In genomic region chr2:101109451-101110140, GRCh38 we compare ENCODE assay signal across 15 cellular contexts. TPM values are rescaled to one million over a fixed set of nuclear protein-coding genes. Genes with fewer than 3 reads are reported as not detected.
A peak's percentile ranks its signal among the peaks of the same experiment; 100 is the strongest.
DNase-seq lines count a peak whose midpoint lies in the region; ATAC-seq and TF ChIP-seq lines count a peak whose summit lies in the region.
"Had no signal": no experiment of that assay in that cellular context is flagged by ENCODE, and none has a peak within 500 bp of the region (broad histone marks: within the 10 kb centered on the region; RNA-seq: fewer than 3 reads in every experiment).

No MANE protein-coding gene starts in this region.

- H3K27ac ChIP-seq in C4-2B = 0 out of 2 replicates have a peak overlapping the region, but pooled peaks have one; percentile 1

- H3K27me3 Mint-ChIP-seq in endothelial cell (ENCODE audit: unreplicated experiment) = peaks cover 2% of the 10 kb centered on the region
- H3K27me3 Mint-ChIP-seq in nephron (ENCODE audit: low read depth) = no peaks in the 10 kb centered on the region
- peaks cover 34 to 63% of the 10 kb centered on the region in 2 donors for H3K27me3 Mint-ChIP-seq in natural killer cell (ENCODE audit: low read depth in 2 of 2)
- H3K27me3 Mint-ChIP-seq in Calu3 (ENCODE audit: unreplicated experiment) = no peaks in the 10 kb centered on the region
- peaks cover 0 to 4% (median 0%) of the 10 kb centered on the region in 3 donors for H3K27me3 Mint-ChIP-seq in CD14-positive monocyte (ENCODE audit: low read depth in 3 of 3)
- H3K27me3 Mint-ChIP-seq: activated naive CD4-positive, alpha-beta T cell treated with anti-CD3 and anti-CD28 coated beads, Interleukin-2, amount 50 U/mL, for 24 hours had no signal

- H3K36me3 Mint-ChIP-seq in endothelial cell (ENCODE audit: low read depth, unreplicated experiment) = no peaks in the 10 kb centered on the region
- H3K36me3 Mint-ChIP-seq in nephron (ENCODE audit: low read depth) = no peaks in the 10 kb centered on the region
- H3K36me3 Mint-ChIP-seq in natural killer cell = no peaks in the 10 kb centered on the region
- H3K36me3 Mint-ChIP-seq in Calu3 (ENCODE audit: insufficient read depth, unreplicated experiment) = no peaks in the 10 kb centered on the region
- H3K36me3 Mint-ChIP-seq in CD14-positive monocyte = peaks cover 16 to 22% of the 10 kb centered on the region in 2 donors
- H3K36me3 Mint-ChIP-seq: activated naive CD4-positive, alpha-beta T cell treated with anti-CD3 and anti-CD28 coated beads, Interleukin-2, amount 50 U/mL, for 24 hours; naive B cell had no signal

- ATAC-seq in natural killer cell (no peak), omental fat pad (ENCODE audit: low FRiP score) (no peak)

- H3K27ac Mint-ChIP-seq in endothelial cell (ENCODE audit: unreplicated experiment) (peak overlapping the region; percentile 17), nephron (peak overlapping the region; percentile 98 to 99 (median 99)), natural killer cell (no peak overlapping the region), Calu3 (ENCODE audit: unreplicated experiment) (no peak overlapping the region), CD14-positive monocyte (peak overlapping the region in 1 of 7 donors; percentile 26)
- H3K27ac Mint-ChIP-seq: naive B cell had no signal

- peak; percentile 75 for DNase-seq in NCI-H2171 treated with DMSO at 0.1 percent for 48 hours (lab: John Stamatoyannopoulos, UW)
- peak; percentile 57 for DNase-seq in endothelial cell (ENCODE audit: low spot score)
- DNase-seq in natural killer cell = no peak
- DNase-seq in omental fat pad (ENCODE audit: low spot score) = no peak
- no peak for DNase-seq in Calu3
- no peak for DNase-seq in CD14-positive monocyte (ENCODE audit: low spot score)
- DNase-seq: activated CD4-positive, alpha-beta T cell treated with anti-CD3 and anti-CD28 coated beads, Interleukin-2, amount 50 U/mL, for 48 hours; effector memory CD4-positive, alpha-beta T cell; HCEC 1CT; naive B cell; NCI-H446 treated with DMSO at 0.1 percent for 48 hours; stimulated activated CD4-positive, alpha-beta T cell treated with anti-CD3 and anti-CD28 coated beads, Interleukin-15, amount 100 ng/mL, for 24 hours had no signal

- H3K9me3 Mint-ChIP-seq in endothelial cell (ENCODE audit: unreplicated experiment) (no peaks in the 10 kb centered on the region), nephron (no peaks in the 10 kb centered on the region), natural killer cell (no peaks in the 10 kb centered on the region), Calu3 (ENCODE audit: low read depth, unreplicated experiment) (no peaks in the 10 kb centered on the region), CD14-positive monocyte (peaks cover 0 to 3% (median 0%) of the 10 kb centered on the region in 7 donors)
- H3K9me3 Mint-ChIP-seq: activated naive CD4-positive, alpha-beta T cell treated with anti-CD3 and anti-CD28 coated beads, Interleukin-2, amount 50 U/mL, for 24 hours; naive B cell had no signal

- TF ChIP-seq CTCF in C4-2B (conservative IDR thresholded peaks at IDR 0.05) (no peak), endothelial cell (IDR thresholded peaks at IDR 0.05; ENCODE audit: unreplicated experiment) (no peak), nephron (IDR thresholded peaks at IDR 0.05; ENCODE audit: unreplicated experiment in 3 of 3) (no peak), natural killer cell (IDR thresholded peaks at IDR 0.05) (no peak), omental fat pad (IDR thresholded peaks at IDR 0.05) (no peak), Calu3 (IDR thresholded peaks at IDR 0.05; ENCODE audit: unreplicated experiment) (no peak), CD14-positive monocyte (IDR thresholded peaks at IDR 0.05) (no peak)

- peaks cover 48% of the 10 kb centered on the region for H3K4me1 Mint-ChIP-seq in endothelial cell (ENCODE audit: unreplicated experiment)
- H3K4me1 Mint-ChIP-seq in nephron = peaks cover 83% of the 10 kb centered on the region
- H3K4me1 Mint-ChIP-seq in natural killer cell = peaks cover 20 to 26% of the 10 kb centered on the region in 2 donors
- H3K4me1 Mint-ChIP-seq in Calu3 (ENCODE audit: low read depth, unreplicated experiment) = peaks cover 59% of the 10 kb centered on the region
- peaks cover 47% of the 10 kb centered on the region for H3K4me1 Mint-ChIP-seq in CD14-positive monocyte

- BruUV-seq in Calu3 (replicated peaks; lab: Mats Ljungman, UMichigan) = no TSS peak

- CTCF ChIA-PET in Calu3 (lab: Charles Lee) = no interaction called here

- H3K4me3 Mint-ChIP-seq in endothelial cell (ENCODE audit: unreplicated experiment) (no peak overlapping the region), nephron (peak overlapping the region; percentile 25 to 57 (median 46)), natural killer cell (no peak overlapping the region), Calu3 (ENCODE audit: low read depth, unreplicated experiment) (no peak overlapping the region), CD14-positive monocyte (no peak overlapping the region)
- H3K4me3 Mint-ChIP-seq: activated naive CD4-positive, alpha-beta T cell treated with anti-CD3 and anti-CD28 coated beads, Interleukin-2, amount 50 U/mL, for 24 hours; naive B cell had no signal

- intact Hi-C loops in natural killer cell (cut with micrococcal nuclease) (no loop called here), Calu3 (cut with micrococcal nuclease; ENCODE audit: unreplicated experiment) (no loop called here), CD14-positive monocyte (cut with micrococcal nuclease) (loop anchor here in 1 of 2 donors (10.0 kb wide), 1 partner anchor 85 kb away; no protein-coding TSS in a partner anchor)

RNA-seq across cellular contexts. Expression of gene TBC1D8, which starts 41.6 kb away (rescaled TPM):
- total RNA-seq in endothelial cell (ENCODE audit: unreplicated experiment) (27.5 TPM), natural killer cell (1 to 10 TPM; 2.2 to 8.7 (median 5.1) TPM), omental fat pad (10 to 100 TPM; 22.2 to 68.0 (median 31.9) TPM), Calu3 (2022) (17.0 and 25.3 TPM in 2 replicates)
- polyA plus RNA-seq in CD14-positive monocyte = 10 to 100 TPM; 16.1 to 22.4 TPM

Comparison
In these comparisons a context has a peak if more than half of its experiments do, and no peak if none do; other contexts are left out.
1. DNase-seq: peak in NCI-H2171 treated with DMSO at 0.1 percent for 48 hours (single experiment) and endothelial cell (single experiment); none in natural killer cell (single experiment), omental fat pad (single experiment), Calu3 (single experiment) and CD14-positive monocyte (single experiment).
2. H3K27ac Mint-ChIP-seq: peak in endothelial cell (single experiment) and nephron (3 of 3); none in natural killer cell (0 of 2) and Calu3 (single experiment).
3. H3K4me3 Mint-ChIP-seq: peak in nephron (3 of 3); none in endothelial cell (single experiment), natural killer cell (single experiment), Calu3 (single experiment) and CD14-positive monocyte (0 of 2).